ENCODE assay signal across 19 cellular contexts in the genomic region with DNA sequence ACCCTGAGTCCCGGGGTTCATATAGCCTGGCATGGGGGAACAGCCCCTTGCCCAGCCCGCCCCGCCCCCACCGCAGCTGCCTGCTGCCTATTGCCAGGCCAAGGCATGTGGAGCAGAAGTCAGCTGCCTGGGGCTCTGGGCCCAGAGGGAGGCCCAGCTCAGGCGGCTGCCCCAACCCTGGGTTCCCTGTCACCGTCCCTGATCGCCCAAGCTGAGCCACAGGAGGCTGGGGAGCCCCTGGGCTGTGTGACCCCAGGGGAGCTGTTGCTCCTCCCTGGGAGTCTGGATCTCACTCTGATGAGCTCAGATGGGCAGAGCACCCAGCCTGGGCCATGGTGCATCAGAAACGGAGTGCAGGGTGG. TPM values are rescaled to one million over a fixed set of nuclear protein-coding genes. Genes with fewer than 3 reads are reported as not detected.
A peak's percentile ranks its signal among the peaks of the same experiment; 100 is the strongest.
DNase-seq lines count a peak whose midpoint lies in the region; ATAC-seq and TF ChIP-seq lines count a peak whose summit lies in the region.
"Had no signal": no experiment of that assay in that cellular context is flagged by ENCODE, and none has a peak within 500 bp of the region (broad histone marks: within the 10 kb centered on the region; RNA-seq: fewer than 3 reads in every experiment).

No MANE protein-coding gene starts in this region.

- no peaks in the 10 kb centered on the region for H3K9me3 ChIP-seq in IMR-90 (ENCODE audit: control insufficient read depth, insufficient read depth, low read length)
- no peaks in the 10 kb centered on the region for H3K9me3 ChIP-seq in effector memory CD4-positive, alpha-beta T cell (ENCODE audit: control insufficient read depth, low read length)
- H3K9me3 ChIP-seq: SJSA1 had no signal

- no peak overlapping the region for H3K27ac Mint-ChIP-seq in effector memory CD8-positive, alpha-beta T cell
- no peak overlapping the region for H3K27ac Mint-ChIP-seq in HFFc6
- H3K27ac Mint-ChIP-seq: activated T-helper 2 cell treated with anti-CD3 and anti-CD28 coated beads, Interferon-gamma antibody, Interleukin-2, Interleukin-4, amounts not matched to agents 10 μg/mL and 5 μg/mL and 100 μg/mL, durations not matched to agents 14 hours and 24 hours and 36 hours; endodermal cell; stimulated activated naive CD8-positive, alpha-beta T cell treated with anti-CD3 and anti-CD28 coated beads, Interleukin-15, Interleukin-2, amounts not matched to agents 100 ng/mL and 50 ng/mL, for 24 hours had no signal

- no peak overlapping the region for H4K8ac ChIP-seq in IMR-90 (ENCODE audit: low read depth in 2 of 2, low read length in 2 of 2)

- no peak overlapping the region for H3K56ac ChIP-seq in IMR-90 (ENCODE audit: extremely low read depth, insufficient read depth, low read length)

- no peak overlapping the region for H2BK5ac ChIP-seq in IMR-90 (ENCODE audit: low read depth, low read length, poor library complexity, severe bottlenecking)

- no peak for TF ChIP-seq POLR2A in IMR-90 (IDR thresholded peaks at IDR 0.05; ENCODE audit: low read depth, low read length)

- H3K4me1 ChIP-seq in IMR-90 (ENCODE audit: control insufficient read depth, insufficient read depth, low read length) = peaks cover 9% of the 10 kb centered on the region
- H3K4me1 ChIP-seq in effector memory CD4-positive, alpha-beta T cell (ENCODE audit: control insufficient read depth, insufficient read depth, low read length, poor library complexity, severe bottlenecking) = no peaks in the 10 kb centered on the region
- H3K4me1 ChIP-seq: parathyroid adenoma had no signal

- dilution Hi-C loops in IMR-90 (cut with HindIII; ENCODE audit: low sequenced_read_pairs, unreplicated experiment) = no loop called here

- H3K4me2 ChIP-seq in IMR-90 (ENCODE audit: low read depth, low read length) = no peak overlapping the region

- no peaks in the 10 kb centered on the region for H3K9me3 Mint-ChIP-seq in effector memory CD8-positive, alpha-beta T cell
- H3K9me3 Mint-ChIP-seq in HFFc6 = no peaks in the 10 kb centered on the region
- H3K9me3 Mint-ChIP-seq: activated T-helper 2 cell treated with anti-CD3 and anti-CD28 coated beads, Interferon-gamma antibody, Interleukin-2, Interleukin-4, amounts not matched to agents 10 μg/mL and 5 μg/mL and 100 μg/mL, durations not matched to agents 14 hours and 24 hours and 36 hours; stimulated activated naive CD8-positive, alpha-beta T cell treated with anti-CD3 and anti-CD28 coated beads, Interleukin-15, Interleukin-2, amounts not matched to agents 100 ng/mL and 50 ng/mL, for 24 hours had no signal

- in situ Hi-C loops in IMR-90 (cut with MboI; ENCODE audit: low sequenced_read_pairs) = no loop called here

- H3K27ac ChIP-seq in IMR-90 (ENCODE audit: insufficient read depth, low read length) = no peak overlapping the region
- H3K27ac ChIP-seq in effector memory CD4-positive, alpha-beta T cell (ENCODE audit: insufficient read depth, low read length, poor library complexity, severe bottlenecking) = no peak overlapping the region
- H3K27ac ChIP-seq: parathyroid adenoma, SJSA1 had no signal

- no peak overlapping the region for H2AFZ ChIP-seq in IMR-90 (replicated peaks; ENCODE audit: low read length, poor library complexity)
- H2AFZ ChIP-seq: parathyroid adenoma had no signal

- H3K9me1 ChIP-seq in IMR-90 (ENCODE audit: insufficient read depth, low read length) = no peaks in the 10 kb centered on the region

- H3K36me3 ChIP-seq in IMR-90 (ENCODE audit: control insufficient read depth, insufficient read depth, low read length) = no peaks in the 10 kb centered on the region
- no peaks in the 10 kb centered on the region for H3K36me3 ChIP-seq in effector memory CD4-positive, alpha-beta T cell (ENCODE audit: control insufficient read depth, insufficient read depth, low read length)
- H3K36me3 ChIP-seq: SJSA1 had no signal

- no peak overlapping the region for H3K9ac ChIP-seq in IMR-90 (ENCODE audit: low read depth, low read length)
- H3K9ac ChIP-seq: parathyroid adenoma had no signal

- H3K4me3 Mint-ChIP-seq in effector memory CD8-positive, alpha-beta T cell = no peak overlapping the region
- H3K4me3 Mint-ChIP-seq in HFFc6 = no peak overlapping the region
- H3K4me3 Mint-ChIP-seq: endodermal cell; stimulated activated naive CD8-positive, alpha-beta T cell treated with anti-CD3 and anti-CD28 coated beads, Interleukin-15, Interleukin-2, amounts not matched to agents 100 ng/mL and 50 ng/mL, for 24 hours had no signal

- H3K4ac ChIP-seq in IMR-90 (ENCODE audit: low read depth, low read length) = no peak overlapping the region

- no peaks in the 10 kb centered on the region for H3K4me1 Mint-ChIP-seq in effector memory CD8-positive, alpha-beta T cell (ENCODE audit: low read depth in 2 of 2)
- 0 out of 2 replicates have a peak, but pooled peaks cover 6% of the 10 kb centered on the region for H3K4me1 Mint-ChIP-seq in HFFc6 (ENCODE audit: low read depth)
- H3K4me1 Mint-ChIP-seq: endodermal cell had no signal

- H2AK9ac ChIP-seq in IMR-90 (replicated peaks; ENCODE audit: low read depth, low read length, poor library complexity) = no peak overlapping the region

- no peak overlapping the region for H2BK15ac ChIP-seq in IMR-90 (ENCODE audit: low read depth, low read length)

- CTCF ChIA-PET in IMR-90 (lab: Yijun Ruan, JAX) = no interaction called here

- H3K36me3 Mint-ChIP-seq in effector memory CD8-positive, alpha-beta T cell (ENCODE audit: insufficient read depth) = no peaks in the 10 kb centered on the region
- no peaks in the 10 kb centered on the region for H3K36me3 Mint-ChIP-seq in HFFc6 (ENCODE audit: low read depth)

- H3K79me1 ChIP-seq in IMR-90 (ENCODE audit: low read depth in 1 of 2, low read length in 2 of 2) = no peaks in the 10 kb centered on the region

- ATAC-seq in IMR-90 (ENCODE audit: low read depth) (peak; percentile 44), Right ventricle myocardium superior (ENCODE audit: poor library complexity) (peak; percentile 42), sciatic nerve (peak; percentile 29)
- ATAC-seq in effector memory CD8-positive, alpha-beta T cell (replicated peaks) = no peak
- ATAC-seq: left colon had no signal

- no peak overlapping the region for H3K14ac ChIP-seq in IMR-90 (replicated peaks; ENCODE audit: low read depth, low read length)

- no peak overlapping the region for H3K4me3 ChIP-seq in IMR-90 (ENCODE audit: insufficient read depth, low read depth, low read length)
- no peak overlapping the region for H3K4me3 ChIP-seq in effector memory CD4-positive, alpha-beta T cell (ENCODE audit: insufficient read depth, low read depth, low read length, poor library complexity, severe bottlenecking)
- H3K4me3 ChIP-seq: SJSA1 had no signal

- BruUV-seq in IMR-90 (replicated peaks; lab: Mats Ljungman, UMichigan) = no TSS peak

- H2BK20ac ChIP-seq in IMR-90 (ENCODE audit: low read depth, low read length) = no peak overlapping the region

- no peak for TF ChIP-seq RAD21 in IMR-90 (IDR thresholded peaks at IDR 0.05; ENCODE audit: low read length)

- no peak for TF ChIP-seq CTCF in IMR-90 (conservative IDR thresholded peaks at IDR 0.05; ENCODE audit: low read depth, low read length)
- no peak for TF ChIP-seq CTCF in HFFc6 (IDR thresholded peaks at IDR 0.05)

- POLR2A ChIA-PET in IMR-90 (lab: Charles Lee; ENCODE audit: unreplicated experiment) = no interaction called here

- 56% methylated on average over 5 of the region's 8 CpGs; no CpG with 5 or more reads in 1 of the 2 experiments for WGBS in IMR-90 (ENCODE audit: extremely low coverage in 2 of 2, insufficient read length in 1 of 2), 2 experiments

- no peak overlapping the region for H3K23ac ChIP-seq in IMR-90 (ENCODE audit: low read depth, low read length)

- no peak overlapping the region for H2BK120ac ChIP-seq in IMR-90 (ENCODE audit: low read depth, low read length)

- H4K20me1 ChIP-seq in IMR-90 (ENCODE audit: insufficient read depth, low read length) = no peaks in the 10 kb centered on the region

- H3K27me3 Mint-ChIP-seq in effector memory CD8-positive, alpha-beta T cell = peaks cover 21 to 34% of the 10 kb centered on the region in 2 donors
- peaks cover 14% of the 10 kb centered on the region for H3K27me3 Mint-ChIP-seq in HFFc6 (ENCODE audit: insufficient read depth)

- H3K27me3 ChIP-seq in IMR-90 (ENCODE audit: control insufficient read depth, insufficient read depth, low read length) = peaks cover 12% of the 10 kb centered on the region
- H3K27me3 ChIP-seq in effector memory CD4-positive, alpha-beta T cell (replicated peaks; ENCODE audit: control insufficient read depth, insufficient read depth, low read length, poor library complexity, severe bottlenecking) = no peaks in the 10 kb centered on the region

- intact Hi-C loops in IMR-90 (cut with micrococcal nuclease) (no loop called here), Right ventricle myocardium superior (cut with DNase I) (no loop called here), sciatic nerve (cut with DNase I) (no loop called here)

- DNase-seq in IMR-90 (no peak), Right ventricle myocardium superior (no peak), sciatic nerve (ENCODE audit: low spot score) (no peak), HFFc6 (no peak)
- DNase-seq in effector memory CD4-positive, alpha-beta T cell = no peak
- no peak for DNase-seq in effector memory CD8-positive, alpha-beta T cell
- DNase-seq: activated CD4-positive, alpha-beta T cell treated with anti-CD3 and anti-CD28 coated beads for 1 hour; cerebellar nuclear complex; EL; endodermal cell; left colon; NCI-H1930; NCI-H510A; T1000 had no signal

- no peak overlapping the region for H2AK5ac ChIP-seq in IMR-90 (ENCODE audit: low read depth, low read length)

- H4K5ac ChIP-seq in IMR-90 (ENCODE audit: low read depth, low read length) = no peak overlapping the region

- no peak overlapping the region for H4K91ac ChIP-seq in IMR-90 (ENCODE audit: insufficient read depth, low read depth, low read length)

- H3K18ac ChIP-seq in IMR-90 (ENCODE audit: low read depth, low read length) = no peak overlapping the region

RNA-seq across cellular contexts. Expression of a gene that starts 1.4 kb away (rescaled TPM):
- total RNA-seq in IMR-90 (2012; rRNA removed) = under 0.01 TPM in 2 replicates
- polyA plus RNA-seq in IMR-90 (2012; rRNA removed) = 0.07 and 0.09 TPM in 2 replicates
- 0.09 and 0.10 TPM in 2 replicates for polyA plus RNA-seq in IMR-90 (2012; cell fraction: cytosol; rRNA removed)
- 0.09 and 0.20 TPM in 2 replicates for polyA plus RNA-seq in IMR-90 (2012; cell fraction: nucleus; rRNA removed; ENCODE audit: low replicate concordance)
- 239 TPM for total RNA-seq in Right ventricle myocardium superior
- 58.1 TPM for total RNA-seq in sciatic nerve
- total RNA-seq in HFFc6 (2021; fragmentation: NEBNext Ultra II Directional; extraction: Animal tissue kit (Norgen Biotek cat#: 25700)) = not detected
- total RNA-seq: SJSA1 had no signal

RNA-seq across cellular contexts. Expression of a gene that starts 18.1 kb away (rescaled TPM):
- total RNA-seq in IMR-90 (2012; rRNA removed) (not detected in 2 replicates), Right ventricle myocardium superior (64.6 TPM), sciatic nerve (17.1 TPM)
- polyA plus RNA-seq in IMR-90 (2012; rRNA removed) = not detected in 2 replicates
- polyA plus RNA-seq in IMR-90 (2012; cell fraction: cytosol; rRNA removed) = 0.03 and 0.05 TPM in 2 replicates
- 0.36 and 0.41 TPM in 2 replicates for polyA plus RNA-seq in IMR-90 (2012; cell fraction: nucleus; rRNA removed; ENCODE audit: low replicate concordance)
- total RNA-seq in HFFc6 (2021; fragmentation: NEBNext Ultra II Directional; extraction: Animal tissue kit (Norgen Biotek cat#: 25700)) = not detected
- total RNA-seq: fibroblast of villous mesenchyme, SJSA1 had no signal

RNA-seq across cellular contexts. Expression of a gene that starts 22.9 kb away (rescaled TPM):
- not detected in 2 replicates for total RNA-seq in IMR-90 (2012; rRNA removed)
- polyA plus RNA-seq in IMR-90 (2012; rRNA removed) = 0.03 TPM in 1 of 2 replicates, not detected in the other
- 0.01 and 0.07 TPM in 2 replicates for polyA plus RNA-seq in IMR-90 (2012; cell fraction: cytosol; rRNA removed)
- polyA plus RNA-seq in IMR-90 (2012; cell fraction: nucleus; rRNA removed; ENCODE audit: low replicate concordance) = not detected in 2 replicates
- total RNA-seq in Right ventricle myocardium superior = 0.22 TPM
- 2.9 TPM for total RNA-seq in sciatic nerve
- total RNA-seq in HFFc6 (2021; fragmentation: NEBNext Ultra II Directional; extraction: Animal tissue kit (Norgen Biotek cat#: 25700)) = not detected
- total RNA-seq: fibroblast of villous mesenchyme, SJSA1 had no signal

RNA-seq across cellular contexts. Expression of a gene that starts 42.6 kb away (rescaled TPM):
- 0.18 and 0.28 TPM in 2 replicates for total RNA-seq in IMR-90 (2012; rRNA removed)
- 0.72 and 0.73 TPM in 2 replicates for polyA plus RNA-seq in IMR-90 (2012; rRNA removed)
- polyA plus RNA-seq in IMR-90 (2012; cell fraction: cytosol; rRNA removed) = 0.63 and 1.6 TPM in 2 replicates
- 0.31 and 0.55 TPM in 2 replicates for polyA plus RNA-seq in IMR-90 (2012; cell fraction: nucleus; rRNA removed; ENCODE audit: low replicate concordance)
- total RNA-seq in Right ventricle myocardium superior = 15.0 TPM
- 28.2 TPM for total RNA-seq in sciatic nerve
- under 1 TPM; 0.05 to 0.30 (median 0.21) TPM for total RNA-seq in HFFc6 (2021; fragmentation: NEBNext Ultra II Directional; extraction: Animal tissue kit (Norgen Biotek cat#: 25700))
- total RNA-seq: activated T-helper 2 cell treated with anti-CD3 and anti-CD28 coated beads, Interferon-gamma antibody, Interleukin-2, Interleukin-4, amounts not matched to agents 10 μg/mL and 5 μg/mL and 100 μg/mL, durations not matched to agents 14 hours and 24 hours and 36 hours had no signal

RNA-seq across cellular contexts. Expression of a gene that starts 44.8 kb away (rescaled TPM):
- total RNA-seq in IMR-90 (2012; rRNA removed) (35.8 and 45.5 TPM in 2 replicates), Right ventricle myocardium superior (27.8 TPM), sciatic nerve (37.7 TPM)
- 48.5 and 53.0 TPM in 2 replicates for polyA plus RNA-seq in IMR-90 (2012; rRNA removed)
- 52.7 and 54.3 TPM in 2 replicates for polyA plus RNA-seq in IMR-90 (2012; cell fraction: cytosol; rRNA removed)
- polyA plus RNA-seq in IMR-90 (2012; cell fraction: nucleus; rRNA removed; ENCODE audit: low replicate concordance) = 90.4 and 123 TPM in 2 replicates
- total RNA-seq in HFFc6 (2021; fragmentation: NEBNext Ultra II Directional; extraction: Animal tissue kit (Norgen Biotek cat#: 25700)) = 10 to 100 TPM; 68.0 to 79.6 (median 74.2) TPM

Comparison
In these comparisons a context has a peak if more than half of its experiments do, and no peak if none do; other contexts are left out.
1. RNA of a gene that starts 1.4 kb away (total RNA-seq): 239 TPM in Right ventricle myocardium superior (single experiment) and 58.1 TPM in sciatic nerve (single experiment); under 0.01 TPM in IMR-90 and not detected in HFFc6; every median in the first group is over 10 times any median in the second.
2. RNA of a gene that starts 18.1 kb away (total RNA-seq): 64.6 TPM in Right ventricle myocardium superior (single experiment) and 17.1 TPM in sciatic nerve (single experiment); not detected in IMR-90 and not detected in HFFc6; every median in the first group is over 10 times any median in the second.